In the genomic region with DNA sequence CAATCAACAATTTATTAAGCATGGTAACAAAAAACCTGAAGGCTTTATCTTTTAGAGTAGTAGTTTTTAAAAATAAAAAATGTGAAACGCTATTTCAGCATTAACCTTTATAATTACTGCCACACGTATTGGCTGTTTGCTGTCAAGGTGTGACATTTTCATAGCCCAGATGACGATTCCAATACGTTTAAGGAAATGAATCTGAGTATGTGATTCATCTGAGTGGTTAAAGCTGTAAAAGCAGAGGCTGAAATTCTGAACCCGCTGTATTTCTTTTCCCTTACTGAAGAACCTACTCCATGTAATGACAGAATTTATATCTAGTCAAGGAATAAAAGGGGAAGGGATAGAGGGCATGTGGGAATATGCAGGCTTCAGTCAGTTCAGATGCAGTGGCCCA, we compare ENCODE assay signal across 16 cellular contexts.
DNase-seq lines count a peak whose midpoint lies in the region; ATAC-seq, FAIRE-seq and TF ChIP-seq lines count a peak whose summit lies in the region.
"Had no signal": no experiment of that assay in that cellular context is flagged by ENCODE, and none has a peak within 500 bp of the region (broad histone marks: within the 10 kb centered on the region; RNA-seq: fewer than 3 reads in every experiment).

No MANE protein-coding gene starts in this region.

- no peaks in the 10 kb centered on the region for H3K27me3 Mint-ChIP-seq in activated naive CD8-positive, alpha-beta T cell treated with anti-CD3 and anti-CD28 coated beads, Interleukin-2, amount 50 U/mL, for 24 hours
- H3K27me3 Mint-ChIP-seq: IgD-negative memory B cell had no signal

- DNase-seq in left ventricle myocardium inferior (no peak), left cardiac atrium (no peak), transverse colon (no peak), NAMALWA (ENCODE audit: low spot score) (no peak)
- no peak for DNase-seq in activated naive CD8-positive, alpha-beta T cell treated with anti-CD3 and anti-CD28 coated beads, Interleukin-2, amount 50 U/mL, for 24 hours
- DNase-seq: erythroblast, GF-D8, kidney, NCI-H2081, NCI-H526 had no signal

- no peak for TF ChIP-seq POLR2A in transverse colon (IDR thresholded peaks at IDR 0.05)

- intact Hi-C loops in left ventricle myocardium inferior (cut with micrococcal nuclease), result no loop called here
- intact Hi-C loops in left cardiac atrium (cut with DNase I), result loop anchor here in 1 of 2 donors (5.0 kb wide), 1 partner anchor 40 kb away; no protein-coding TSS in a partner anchor
- intact Hi-C loops in transverse colon (cut with DNase I; ENCODE audit: low total_unique reads), result no loop called here

- H3K27ac ChIP-seq in left ventricle myocardium inferior (replicated peaks) (peak overlapping the region; percentile 88), transverse colon (peak overlapping the region; percentile 71 to 85 (median 78))

- H3K4me3 Mint-ChIP-seq in activated naive CD8-positive, alpha-beta T cell treated with anti-CD3 and anti-CD28 coated beads, Interleukin-2, amount 50 U/mL, for 24 hours, result no peak overlapping the region
- H3K4me3 Mint-ChIP-seq: IgD-negative memory B cell, mesothelial cell of epicardium had no signal

- ATAC-seq in left cardiac atrium (no peak), HG02981 (IDR thresholded peaks at IDR 0.05; ENCODE audit: unreplicated experiment) (no peak), HG02610 (IDR thresholded peaks at IDR 0.05; ENCODE audit: unreplicated experiment) (no peak)
- ATAC-seq in activated naive CD8-positive, alpha-beta T cell treated with anti-CD3 and anti-CD28 coated beads, Interleukin-2, amount 50 U/mL, for 24 hours, result peak; percentile 47

- peaks cover 48% of the 10 kb centered on the region for H3K4me1 Mint-ChIP-seq in activated naive CD8-positive, alpha-beta T cell treated with anti-CD3 and anti-CD28 coated beads, Interleukin-2, amount 50 U/mL, for 24 hours

- peak; percentile 5 for FAIRE-seq in islet of Langerhans (lab: Jason Lieb, UNC)
- FAIRE-seq: kidney had no signal

- H3K36me3 ChIP-seq in left ventricle myocardium inferior (peaks cover 18% of the 10 kb centered on the region), transverse colon (peaks cover 0 to 7% (median 0%) of the 10 kb centered on the region in 4 donors)

- in situ Hi-C loops in transverse colon (cut with MboI; ENCODE audit: low pct_ligation_motif_present in 1 of 4, low pct_unique_long_range_greater_than_20kb in 1 of 4, low sequenced_read_pairs in 3 of 4), result no loop called here

- no peaks in the 10 kb centered on the region for H3K9me3 Mint-ChIP-seq in activated naive CD8-positive, alpha-beta T cell treated with anti-CD3 and anti-CD28 coated beads, Interleukin-2, amount 50 U/mL, for 24 hours
- H3K9me3 Mint-ChIP-seq: IgD-negative memory B cell, mesothelial cell of epicardium had no signal

- H3K4me3 ChIP-seq in left ventricle myocardium inferior, result peak overlapping the region; percentile 67
- no peak overlapping the region for H3K4me3 ChIP-seq in transverse colon
- H3K4me3 ChIP-seq: coronary artery had no signal

- no peak for TF ChIP-seq CTCF in left ventricle myocardium inferior (IDR thresholded peaks at IDR 0.05; ENCODE audit: borderline replicate concordance)
- TF ChIP-seq CTCF in transverse colon (IDR thresholded peaks at IDR 0.05), result no peak

- H3K9me3 ChIP-seq in left ventricle myocardium inferior (replicated peaks) (no peaks in the 10 kb centered on the region), transverse colon (no peaks in the 10 kb centered on the region)

- H3K27me3 ChIP-seq in left ventricle myocardium inferior (ENCODE audit: low read depth) (no peaks in the 10 kb centered on the region), transverse colon (no peaks in the 10 kb centered on the region)

- H3K4me1 ChIP-seq in left ventricle myocardium inferior (peaks cover 49% of the 10 kb centered on the region), transverse colon (peaks cover 7 to 46% (median 23%) of the 10 kb centered on the region in 4 donors)

- WGBS in transverse colon (ENCODE audit: low coverage in 1 of 2), 2 donors, result 42 to 50% methylated on average over 5 of the region's 5 CpGs

- peak overlapping the region; percentile 54 for H3K27ac Mint-ChIP-seq in activated naive CD8-positive, alpha-beta T cell treated with anti-CD3 and anti-CD28 coated beads, Interleukin-2, amount 50 U/mL, for 24 hours
- H3K27ac Mint-ChIP-seq: mesothelial cell of epicardium had no signal

- no peaks in the 10 kb centered on the region for H3K36me3 Mint-ChIP-seq in activated naive CD8-positive, alpha-beta T cell treated with anti-CD3 and anti-CD28 coated beads, Interleukin-2, amount 50 U/mL, for 24 hours (ENCODE audit: low read depth)

- no peak for TF ChIP-seq EP300 in transverse colon (IDR thresholded peaks at IDR 0.05; ENCODE audit: low read depth)
